ENCODE assay signal across 1 cellular context in the genomic region with DNA sequence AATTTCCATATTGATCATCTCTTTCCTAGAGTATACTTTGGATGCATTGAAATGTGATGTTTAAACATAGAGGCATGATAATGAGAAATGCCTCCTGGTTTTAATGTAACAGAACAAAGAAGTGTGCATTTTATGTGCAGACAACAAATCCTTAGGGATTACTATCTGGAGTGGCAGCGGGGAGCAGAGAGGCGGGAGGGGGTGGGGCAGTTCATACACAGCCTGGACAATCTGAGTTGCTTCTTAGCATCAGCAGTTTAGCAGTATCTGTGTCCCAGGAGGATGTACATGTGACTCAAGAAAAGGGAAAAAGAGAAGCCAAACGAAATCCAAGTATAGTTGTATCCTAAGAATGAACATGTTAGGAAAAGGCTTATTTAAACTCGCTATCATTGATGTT.
TF ChIP-seq lines count a peak whose summit lies in the region.

No MANE protein-coding gene starts in this region.

TF ChIP-seq in SK-N-SH, 30 proteins besides CTCF, POLR2A, EP300 and RAD21 (continued from another document):
- TF ChIP-seq, protein P1, sequence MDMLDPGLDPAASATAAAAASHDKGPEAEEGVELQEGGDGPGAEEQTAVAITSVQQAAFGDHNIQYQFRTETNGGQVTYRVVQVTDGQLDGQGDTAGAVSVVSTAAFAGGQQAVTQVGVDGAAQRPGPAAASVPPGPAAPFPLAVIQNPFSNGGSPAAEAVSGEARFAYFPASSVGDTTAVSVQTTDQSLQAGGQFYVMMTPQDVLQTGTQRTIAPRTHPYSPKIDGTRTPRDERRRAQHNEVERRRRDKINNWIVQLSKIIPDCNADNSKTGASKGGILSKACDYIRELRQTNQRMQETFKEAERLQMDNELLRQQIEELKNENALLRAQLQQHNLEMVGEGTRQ (IDR thresholded peaks at IDR 0.05; ENCODE audit: borderline replicate concordance, low read depth, low read length), result no peak
